33 cellular contexts compared by ENCODE assay signal in genomic region chr18:42041793-42042192, GRCh38.
"Had no signal": no experiment of that assay in that cellular context is flagged by ENCODE, and none has a peak within 500 bp of the region (broad histone marks: within the 10 kb centered on the region; RNA-seq: fewer than 3 reads in every experiment).

No MANE protein-coding gene starts in this region.

- H3K4me3 Mint-ChIP-seq: activated B cell treated with CpG ODN at 0.5 μM for 24 hours; activated CD4-positive, alpha-beta memory T cell treated with anti-CD3 and anti-CD28 coated beads, Interleukin-2, amount 10 ng/mL, durations not matched to agents 7 days and 5 days; activated CD4-positive, alpha-beta T cell treated with anti-CD3 and anti-CD28 coated beads for 36 hours; activated CD4-positive, alpha-beta T cell treated with anti-CD3 and anti-CD28 coated beads, Interleukin-2, amount 10 ng/mL, durations not matched to agents 7 days and 5 days; activated CD8-positive, alpha-beta memory T cell treated with anti-CD3 and anti-CD28 coated beads, Interleukin-2, amount 10 ng/mL, durations not matched to agents 7 days and 5 days; activated CD8-positive, alpha-beta T cell treated with anti-CD3 and anti-CD28 coated beads, Interleukin-2, amount 10 ng/mL, durations not matched to agents 7 days and 5 days; activated naive CD4-positive, alpha-beta T cell treated with anti-CD3 and anti-CD28 coated beads, Interleukin-2, amount 10 ng/mL, durations not matched to agents 7 days and 5 days; activated naive CD4-positive, alpha-beta T cell treated with anti-CD3 and anti-CD28 coated beads, Interleukin-2, amount 50 U/mL, for 24 hours; activated naive CD8-positive, alpha-beta T cell; activated naive CD8-positive, alpha-beta T cell treated with anti-CD3 and anti-CD28 coated beads, Interleukin-2, amount 10 ng/mL, durations not matched to agents 7 days and 5 days; activated naive CD8-positive, alpha-beta T cell treated with anti-CD3 and anti-CD28 coated beads, Interleukin-2, amount 50 U/mL, for 24 hours; activated T-cell treated with anti-CD3 and anti-CD28 coated beads, Interleukin-2, amount 50 U/mL, for 24 hours; brain; T-helper 1 cell treated with Interleukin-12 subunit alpha and Interleukin-12 subunit beta and Interleukin-4 antibody, amounts not matched to agents 30 μg/mL and 1 μg/mL, for 36 hours; T-helper 2 cell treated with Interferon-gamma antibody and Interleukin-4, amounts not matched to agents 5 μg/mL and 100 μg/mL, for 36 hours had no signal

- DNase-seq: activated B cell treated with CpG ODN at 0.5 μM for 24 hours; activated CD4-positive, alpha-beta memory T cell treated with anti-CD3 and anti-CD28 coated beads, Interleukin-2, amount 10 ng/mL, durations not matched to agents 7 days and 5 days; activated CD4-positive, alpha-beta T cell treated with anti-CD3 and anti-CD28 coated beads for 36 hours; activated CD4-positive, alpha-beta T cell treated with anti-CD3 and anti-CD28 coated beads for 48 hours; activated CD4-positive, alpha-beta T cell treated with anti-CD3 and anti-CD28 coated beads, Interleukin-2, amount 10 ng/mL, durations not matched to agents 7 days and 5 days; activated CD4-positive, alpha-beta T cell treated with anti-CD3 and anti-CD28 coated beads, Interleukin-2, amount 50 U/mL, for 48 hours; activated CD4-positive, CD25-positive, alpha-beta regulatory T cell treated with anti-CD3 and anti-CD28 coated beads, Interleukin-2, amount 50 U/mL, for 72 hours; activated CD8-positive, alpha-beta memory T cell treated with anti-CD3 and anti-CD28 coated beads for 24 hours; activated CD8-positive, alpha-beta memory T cell treated with anti-CD3 and anti-CD28 coated beads, Interleukin-2, amount 10 ng/mL, durations not matched to agents 7 days and 5 days; activated CD8-positive, alpha-beta memory T cell treated with anti-CD3 and anti-CD28 coated beads, Interleukin-2, amount 50 U/mL, for 48 hours; activated CD8-positive, alpha-beta T cell treated with anti-CD3 and anti-CD28 coated beads, Interleukin-2, amount 10 ng/mL, durations not matched to agents 7 days and 5 days; activated effector memory CD4-positive, alpha-beta T cell treated with Interleukin-2 at 50 U/mL for 16 hours; activated gamma-delta T cell; activated naive CD4-positive, alpha-beta T cell treated with anti-CD3 and anti-CD28 coated beads, Interleukin-2, amount 10 ng/mL, durations not matched to agents 7 days and 5 days; activated naive CD4-positive, alpha-beta T cell treated with Interleukin-2 at 50 U/mL for 16 hours; activated naive CD8-positive, alpha-beta T cell treated with anti-CD3 and anti-CD28 coated beads, Interleukin-2, amount 10 ng/mL, durations not matched to agents 7 days and 5 days; activated naive CD8-positive, alpha-beta T cell treated with anti-CD3 and anti-CD28 coated beads, Interleukin-2, amount 50 U/mL, for 24 hours; activated T-cell treated with anti-CD3 and anti-CD28 coated beads, Interleukin-2, amount 50 U/mL, for 24 hours; activated T-cell treated with anti-CD3 and anti-CD28 coated beads, Interleukin-2, amount 50 U/mL, for 48 hours; amygdala; anterior cingulate cortex; central memory CD4-positive, alpha-beta T cell; T-helper 1 cell; T-helper 2 cell; T-helper 9 cell had no signal

- ATAC-seq: activated CD4-positive, alpha-beta T cell treated with anti-CD3 and anti-CD28 coated beads for 36 hours; activated CD8-positive, alpha-beta memory T cell treated with anti-CD3 and anti-CD28 coated beads, Interleukin-2, amount 10 ng/mL, durations not matched to agents 7 days and 5 days; activated CD8-positive, alpha-beta T cell treated with anti-CD3 and anti-CD28 coated beads, Interleukin-2, amount 10 ng/mL, durations not matched to agents 7 days and 5 days; activated naive CD8-positive, alpha-beta T cell treated with anti-CD3 and anti-CD28 coated beads, Interleukin-2, amount 50 U/mL, for 24 hours had no signal

- H3K9me3 Mint-ChIP-seq: activated B cell treated with CpG ODN at 0.5 μM for 24 hours; activated CD4-positive, alpha-beta memory T cell treated with anti-CD3 and anti-CD28 coated beads, Interleukin-2, amount 10 ng/mL, durations not matched to agents 7 days and 5 days; activated CD4-positive, alpha-beta T cell treated with anti-CD3 and anti-CD28 coated beads, Interleukin-2, amount 10 ng/mL, durations not matched to agents 7 days and 5 days; activated naive CD4-positive, alpha-beta T cell treated with anti-CD3 and anti-CD28 coated beads, Interleukin-2, amount 10 ng/mL, durations not matched to agents 7 days and 5 days; activated naive CD4-positive, alpha-beta T cell treated with anti-CD3 and anti-CD28 coated beads, Interleukin-2, amount 50 U/mL, for 24 hours; activated naive CD8-positive, alpha-beta T cell treated with anti-CD3 and anti-CD28 coated beads, Interleukin-2, amount 10 ng/mL, durations not matched to agents 7 days and 5 days; activated naive CD8-positive, alpha-beta T cell treated with anti-CD3 and anti-CD28 coated beads, Interleukin-2, amount 50 U/mL, for 24 hours; activated T-cell treated with anti-CD3 and anti-CD28 coated beads, Interleukin-2, amount 50 U/mL, for 24 hours; activated T-helper 2 cell treated with anti-CD3 and anti-CD28 coated beads, Interferon-gamma antibody, Interleukin-2, Interleukin-4, amounts not matched to agents 10 μg/mL and 5 μg/mL and 100 μg/mL, durations not matched to agents 14 hours and 24 hours and 36 hours; brain; T-helper 1 cell treated with Interleukin-12 subunit alpha and Interleukin-12 subunit beta and Interleukin-4 antibody, amounts not matched to agents 30 μg/mL and 1 μg/mL, for 36 hours; T-helper 2 cell treated with Interferon-gamma antibody and Interleukin-4, amounts not matched to agents 5 μg/mL and 100 μg/mL, for 36 hours had no signal

- H3K27me3 ChIP-seq: ascending aorta had no signal

- H3K27ac Mint-ChIP-seq: activated B cell treated with CpG ODN at 0.5 μM for 24 hours; activated CD4-positive, alpha-beta memory T cell treated with anti-CD3 and anti-CD28 coated beads, Interleukin-2, amount 10 ng/mL, durations not matched to agents 7 days and 5 days; activated CD4-positive, alpha-beta T cell treated with anti-CD3 and anti-CD28 coated beads for 36 hours; activated CD4-positive, alpha-beta T cell treated with anti-CD3 and anti-CD28 coated beads, Interleukin-2, amount 10 ng/mL, durations not matched to agents 7 days and 5 days; activated CD8-positive, alpha-beta memory T cell treated with anti-CD3 and anti-CD28 coated beads, Interleukin-2, amount 10 ng/mL, durations not matched to agents 7 days and 5 days; activated CD8-positive, alpha-beta T cell treated with anti-CD3 and anti-CD28 coated beads, Interleukin-2, amount 10 ng/mL, durations not matched to agents 7 days and 5 days; activated naive CD4-positive, alpha-beta T cell treated with anti-CD3 and anti-CD28 coated beads, Interleukin-2, amount 10 ng/mL, durations not matched to agents 7 days and 5 days; activated naive CD4-positive, alpha-beta T cell treated with anti-CD3 and anti-CD28 coated beads, Interleukin-2, amount 50 U/mL, for 24 hours; activated naive CD8-positive, alpha-beta T cell; activated naive CD8-positive, alpha-beta T cell treated with anti-CD3 and anti-CD28 coated beads, Interleukin-2, amount 10 ng/mL, durations not matched to agents 7 days and 5 days; activated naive CD8-positive, alpha-beta T cell treated with anti-CD3 and anti-CD28 coated beads, Interleukin-2, amount 50 U/mL, for 24 hours; activated T-cell treated with anti-CD3 and anti-CD28 coated beads, Interleukin-2, amount 50 U/mL, for 24 hours; activated T-helper 2 cell treated with anti-CD3 and anti-CD28 coated beads, Interferon-gamma antibody, Interleukin-2, Interleukin-4, amounts not matched to agents 10 μg/mL and 5 μg/mL and 100 μg/mL, durations not matched to agents 14 hours and 24 hours and 36 hours; brain; T-helper 1 cell treated with Interleukin-12 subunit alpha and Interleukin-12 subunit beta and Interleukin-4 antibody, amounts not matched to agents 30 μg/mL and 1 μg/mL, for 36 hours; T-helper 2 cell treated with Interferon-gamma antibody and Interleukin-4, amounts not matched to agents 5 μg/mL and 100 μg/mL, for 36 hours had no signal

- H3K4me1 Mint-ChIP-seq: activated B cell treated with CpG ODN at 0.5 μM for 24 hours; activated CD4-positive, alpha-beta T cell treated with anti-CD3 and anti-CD28 coated beads for 36 hours; brain had no signal

- H3K27ac ChIP-seq: ascending aorta, VCaP had no signal

- H3K27me3 Mint-ChIP-seq: activated B cell treated with CpG ODN at 0.5 μM for 24 hours; activated CD4-positive, alpha-beta memory T cell treated with anti-CD3 and anti-CD28 coated beads, Interleukin-2, amount 10 ng/mL, durations not matched to agents 7 days and 5 days; activated CD4-positive, alpha-beta T cell treated with anti-CD3 and anti-CD28 coated beads for 36 hours; activated CD4-positive, alpha-beta T cell treated with anti-CD3 and anti-CD28 coated beads, Interleukin-2, amount 10 ng/mL, durations not matched to agents 7 days and 5 days; activated CD8-positive, alpha-beta memory T cell treated with anti-CD3 and anti-CD28 coated beads, Interleukin-2, amount 10 ng/mL, durations not matched to agents 7 days and 5 days; activated naive CD4-positive, alpha-beta T cell treated with anti-CD3 and anti-CD28 coated beads, Interleukin-2, amount 10 ng/mL, durations not matched to agents 7 days and 5 days; activated naive CD4-positive, alpha-beta T cell treated with anti-CD3 and anti-CD28 coated beads, Interleukin-2, amount 50 U/mL, for 24 hours; activated naive CD8-positive, alpha-beta T cell; activated naive CD8-positive, alpha-beta T cell treated with anti-CD3 and anti-CD28 coated beads, Interleukin-2, amount 10 ng/mL, durations not matched to agents 7 days and 5 days; activated naive CD8-positive, alpha-beta T cell treated with anti-CD3 and anti-CD28 coated beads, Interleukin-2, amount 50 U/mL, for 24 hours; activated T-cell treated with anti-CD3 and anti-CD28 coated beads, Interleukin-2, amount 50 U/mL, for 24 hours; brain had no signal

- H3K4me1 ChIP-seq: ascending aorta had no signal

- H3K4me3 ChIP-seq: ascending aorta had no signal

- H3K9me3 ChIP-seq: ascending aorta had no signal
